15 cellular contexts compared by ENCODE assay signal in the genomic region with DNA sequence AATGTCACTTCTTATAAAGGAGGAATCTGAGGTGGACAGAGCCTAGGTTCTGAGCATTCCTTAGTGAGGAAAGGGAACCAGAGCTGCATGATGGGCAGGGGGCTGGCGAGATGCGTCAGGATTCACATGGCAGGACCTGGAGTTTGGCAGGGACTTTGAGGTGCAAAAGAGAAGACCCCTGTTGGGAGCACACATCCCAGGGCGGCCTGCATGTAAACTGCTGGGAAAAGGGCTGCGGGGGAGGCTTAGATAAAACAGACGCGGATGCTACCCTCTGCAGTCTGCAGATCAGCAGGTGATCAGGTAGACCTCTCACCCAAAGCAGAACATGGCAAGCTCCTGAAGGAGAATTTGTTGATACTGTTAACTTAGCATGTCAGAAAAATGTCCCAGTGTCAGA.
DNase-seq lines count a peak whose midpoint lies in the region; ATAC-seq, FAIRE-seq and TF ChIP-seq lines count a peak whose summit lies in the region.
"Had no signal": no experiment of that assay in that cellular context is flagged by ENCODE, and none has a peak within 500 bp of the region (broad histone marks: within the 10 kb centered on the region; RNA-seq: fewer than 3 reads in every experiment).

No MANE protein-coding gene starts in this region.

- intact Hi-C loops in Panc1 (cut with micrococcal nuclease; ENCODE audit: unreplicated experiment), result no loop called here

- no peak for ATAC-seq in Panc1
- ATAC-seq: HCT116 had no signal

- no peaks in the 10 kb centered on the region for H3K27me3 ChIP-seq in H7 (ENCODE audit: control insufficient read depth, insufficient read depth, low read length)
- H3K27me3 ChIP-seq in Panc1 (ENCODE audit: control insufficient read depth, insufficient read depth, low read length), result no peaks in the 10 kb centered on the region
- H3K27me3 ChIP-seq in H1 (replicated peaks in 1 of 4; ENCODE audit: control insufficient read depth in 3 of 4, extremely low read depth in 1 of 4, insufficient read depth in 3 of 4, low read length in 3 of 4), result no peaks in the 10 kb centered on the region
- H3K27me3 ChIP-seq in neuronal stem cell (ENCODE audit: control insufficient read depth in 3 of 3, insufficient read depth in 3 of 3, low read depth in 1 of 3, low read length in 3 of 3), result no peaks in the 10 kb centered on the region
- H3K27me3 ChIP-seq in trophoblast cell (ENCODE audit: insufficient read depth, low read length), result no peaks in the 10 kb centered on the region

- no peak for TF ChIP-seq EP300 in H1 (IDR thresholded peaks at IDR 0.05; ENCODE audit: borderline replicate concordance in 1 of 2, low read depth in 2 of 2, low read length in 2 of 2)

- H3K23me2 ChIP-seq in H1 (ENCODE audit: low read depth, low read length), result no peaks in the 10 kb centered on the region

- H3K27ac ChIP-seq in Panc1 (ENCODE audit: low read length) (peak overlapping the region; percentile 15; the same call in 1 of the 2 replicates), H1 (ENCODE audit: low read depth, low read length) (no peak overlapping the region), neuronal stem cell (replicated peaks; ENCODE audit: low read length) (no peak overlapping the region), trophoblast cell (ENCODE audit: low read depth, low read length) (no peak overlapping the region)

- 52% methylated on average over 6 of the region's 6 CpGs; no CpG with 5 or more reads in 1 of the 2 experiments for WGBS in H1 (ENCODE audit: extremely low coverage in 1 of 2, insufficient coverage in 1 of 2, insufficient read length in 1 of 2, insufficient replicate concordance in 2 of 2, low coverage in 1 of 2, low lambda C conversion rate in 2 of 2, missing lambda C conversion rate in 1 of 2), 2 experiments
- WGBS in neuronal stem cell (ENCODE audit: extremely low coverage in 2 of 2, insufficient read length in 2 of 2, insufficient replicate concordance in 1 of 2), 2 donors, result no CpG with 5 or more reads among the region's 6 CpGs
- no CpG with 5 or more reads among the region's 6 CpGs for WGBS in trophoblast cell (ENCODE audit: extremely low coverage, insufficient coverage, insufficient read length)

- H2AK5ac ChIP-seq in H1 (ENCODE audit: low read depth, low read length) (no peak overlapping the region), neuronal stem cell (ENCODE audit: low read depth, low read length) (no peak overlapping the region), trophoblast cell (ENCODE audit: low read length) (no peak overlapping the region)

- no peak overlapping the region for H2BK15ac ChIP-seq in H1 (ENCODE audit: low read length)
- no peak overlapping the region for H2BK15ac ChIP-seq in neuronal stem cell (ENCODE audit: low read length)

- H2AFZ ChIP-seq in H1 (ENCODE audit: low read length) (no peak overlapping the region), neuronal stem cell (ENCODE audit: low read length) (no peak overlapping the region), trophoblast cell (ENCODE audit: insufficient read depth, low read length, poor library complexity) (no peak overlapping the region)

- H4K5ac ChIP-seq in H1 (ENCODE audit: insufficient read length, low read depth, low read length), result no peak overlapping the region

- CTCF ChIA-PET in Panc1 (lab: Charles Lee) (no interaction called here), H1 (lab: Charles Lee; ENCODE audit: partially characterized antibody) (interaction anchor here (0.6 to 1.7 kb wide), 6 partner anchors 9 to 248 kb away, joined by 3 to 7 read pairs (median 4); no protein-coding TSS in a partner anchor)

- H3K4me1 ChIP-seq in Panc1 (ENCODE audit: control insufficient read depth, insufficient read depth, low read length) (peaks cover 15% of the 10 kb centered on the region), H1 (replicated peaks in 1 of 4; ENCODE audit: control insufficient read depth in 3 of 4, insufficient read depth in 4 of 4, low read length in 3 of 4) (peaks cover 5 to 16% (median 8%) of the 10 kb centered on the region in 4 experiments), neuronal stem cell (ENCODE audit: control insufficient read depth in 2 of 2, insufficient read depth in 1 of 2, low read depth in 1 of 2, low read length in 2 of 2) (peaks cover 13 to 21% of the 10 kb centered on the region in 2 donors), trophoblast cell (ENCODE audit: control insufficient read depth in 1 of 2, insufficient read depth in 2 of 2, low read length in 2 of 2) (peaks cover 0 to 3% of the 10 kb centered on the region in 2 experiments)

- H4K8ac ChIP-seq in H1 (ENCODE audit: extremely low read depth, insufficient read depth, low read length), result no peak overlapping the region
- no peak overlapping the region for H4K8ac ChIP-seq in neuronal stem cell (ENCODE audit: low read depth, low read length)
- H4K8ac ChIP-seq in trophoblast cell (ENCODE audit: low read depth, low read length), result no peak overlapping the region

- no peaks in the 10 kb centered on the region for H3K36me3 ChIP-seq in H7 (replicated peaks; ENCODE audit: control insufficient read depth, insufficient read depth, low read length)
- no peaks in the 10 kb centered on the region for H3K36me3 ChIP-seq in Panc1 (ENCODE audit: control insufficient read depth, insufficient read depth, low read length)
- H3K36me3 ChIP-seq in H1 (ENCODE audit: control insufficient read depth in 2 of 4, insufficient read depth in 4 of 4, low read length in 3 of 4), result no peaks in the 10 kb centered on the region
- no peaks in the 10 kb centered on the region for H3K36me3 ChIP-seq in neuronal stem cell (replicated peaks in 1 of 2; ENCODE audit: control insufficient read depth in 2 of 2, insufficient read depth in 2 of 2, low read length in 2 of 2)
- no peaks in the 10 kb centered on the region for H3K36me3 ChIP-seq in trophoblast cell (ENCODE audit: control insufficient read depth in 1 of 2, insufficient read depth in 2 of 2, low read length in 2 of 2)

- TF ChIP-seq CTCF in Panc1 (IDR thresholded peaks at IDR 0.05) (no peak), H1 (IDR thresholded peaks at IDR 0.05; ENCODE audit: control extremely low read depth in 1 of 3, insufficient read depth in 1 of 3, low read depth in 1 of 3, low read length in 3 of 3) (no peak)

- H2BK12ac ChIP-seq in H1 (ENCODE audit: low read depth, low read length) (no peak overlapping the region), neuronal stem cell (ENCODE audit: low read length) (no peak overlapping the region), trophoblast cell (ENCODE audit: low read length) (no peak overlapping the region)

- TF ChIP-seq POLR2A in H1 (IDR thresholded peaks at IDR 0.05; ENCODE audit: control extremely low read depth in 1 of 2, low read depth in 2 of 2, low read length in 2 of 2), result no peak
- no peak for TF ChIP-seq POLR2A in H54 (IDR thresholded peaks at IDR 0.05; ENCODE audit: low read depth, low read length)

- no peaks in the 10 kb centered on the region for H4K20me1 ChIP-seq in H1 (replicated peaks in 1 of 2; ENCODE audit: control insufficient read depth in 1 of 2, insufficient read depth in 2 of 2, low read length in 2 of 2)

- POLR2A ChIA-PET in Panc1 (lab: Charles Lee), result interaction anchor here (0.6 kb wide), 1 partner anchor 10 kb away, joined by 3 read pairs; no protein-coding TSS in a partner anchor
- POLR2A ChIA-PET in H1 (lab: Charles Lee; ENCODE audit: partially characterized antibody), result interaction anchor here (0.6 kb wide), 1 partner anchor 85 kb away, joined by 3 read pairs; no protein-coding TSS in a partner anchor

- H2BK120ac ChIP-seq in H1 (replicated peaks; ENCODE audit: low read depth, low read length) (no peak overlapping the region), neuronal stem cell (ENCODE audit: low read depth, low read length) (no peak overlapping the region), trophoblast cell (ENCODE audit: insufficient read depth, low read length, poor library complexity) (no peak overlapping the region)

- no peak overlapping the region for H4K91ac ChIP-seq in H1 (replicated peaks; ENCODE audit: insufficient read length, low read length)
- H4K91ac ChIP-seq in neuronal stem cell (ENCODE audit: low read depth, low read length, poor library complexity), result no peak overlapping the region
- no peak overlapping the region for H4K91ac ChIP-seq in trophoblast cell (ENCODE audit: low read depth, low read length)

- BruUV-seq in Panc1 (replicated peaks; lab: Mats Ljungman, UMichigan), result no TSS peak

- no peak overlapping the region for H2BK20ac ChIP-seq in H1 (ENCODE audit: low read length)

- no peak for FAIRE-seq in H1 (lab: Jason Lieb, UNC)
- FAIRE-seq in H54 (lab: Jason Lieb, UNC), result no peak
- FAIRE-seq: A204.1, GM12892 had no signal

- no peak overlapping the region for H3K14ac ChIP-seq in H1 (ENCODE audit: insufficient read length)
- no peak overlapping the region for H3K14ac ChIP-seq in neuronal stem cell (ENCODE audit: low read length)
- H3K14ac ChIP-seq in trophoblast cell (ENCODE audit: low read length), result no peak overlapping the region

- H3K9me3 ChIP-seq in Panc1 (ENCODE audit: control insufficient read depth, insufficient read depth, low read depth, low read length) (no peaks in the 10 kb centered on the region), H1 (ENCODE audit: insufficient read depth in 2 of 2, low read depth in 1 of 2, low read length in 1 of 2) (no peaks in the 10 kb centered on the region), neuronal stem cell (replicated peaks in 1 of 2; ENCODE audit: control insufficient read depth in 2 of 2, insufficient read depth in 1 of 2, low read depth in 1 of 2, low read length in 2 of 2) (no peaks in the 10 kb centered on the region), trophoblast cell (ENCODE audit: insufficient read depth, low read depth, low read length) (no peaks in the 10 kb centered on the region)

- no peak overlapping the region for H3K4me3 ChIP-seq in H7 (ENCODE audit: insufficient read depth, low read depth, low read length)
- no peak overlapping the region for H3K4me3 ChIP-seq in Panc1 (ENCODE audit: low read depth in 2 of 2, low read length in 2 of 2)
- H3K4me3 ChIP-seq in H1 (ENCODE audit: extremely low read depth in 1 of 4, insufficient read depth in 2 of 4, low read depth in 3 of 4, low read length in 4 of 4), result no peak overlapping the region
- peak overlapping the region in 1 of 2 donors; percentile 29 for H3K4me3 ChIP-seq in neuronal stem cell (ENCODE audit: low read length in 2 of 2)
- no peak overlapping the region for H3K4me3 ChIP-seq in trophoblast cell (ENCODE audit: low read depth, low read length)

- H4K12ac ChIP-seq in trophoblast cell (ENCODE audit: low read depth, low read length), result no peak overlapping the region

- DNase-seq in H7, result peak; percentile 33
- DNase-seq in Panc1 (ENCODE audit: low read depth, low spot score), result no peak
- no peak for DNase-seq in H1 (ENCODE audit: low read depth in 1 of 2, low spot score in 2 of 2)
- DNase-seq in neuronal stem cell (ENCODE audit: low spot score), result no peak
- no peak for DNase-seq in H54 (ENCODE audit: insufficient read length, low spot score)
- DNase-seq in SHP77 (lab: John Stamatoyannopoulos, UW), result no peak
- no peak for DNase-seq in trophoblast cell
- DNase-seq: C1 segment of cervical spinal cord; CD4-positive, alpha-beta memory T cell; DND-41; GDM1; GOT3 had no signal

- H3K4me2 ChIP-seq in H1 (ENCODE audit: insufficient read depth in 1 of 2, low read depth in 2 of 2, low read length in 2 of 2) (0 out of 4 replicates have a peak overlapping the region, but pooled peaks have one; percentile 16 to 17), neuronal stem cell (ENCODE audit: insufficient read depth, low read length, poor library complexity, severe bottlenecking) (no peak overlapping the region), trophoblast cell (ENCODE audit: low read length) (no peak overlapping the region)

- H3K4ac ChIP-seq in H1 (replicated peaks; ENCODE audit: insufficient read length, low read depth, low read length) (no peak overlapping the region), neuronal stem cell (ENCODE audit: low read length) (no peak overlapping the region), trophoblast cell (ENCODE audit: low read depth, low read length) (no peak overlapping the region)

- no peak overlapping the region for H3K9ac ChIP-seq in H1 (replicated peaks in 1 of 4; ENCODE audit: extremely low read depth in 1 of 4, low read depth in 3 of 4, low read length in 3 of 4)
- H3K9ac ChIP-seq in neuronal stem cell (ENCODE audit: low read depth, low read length, poor library complexity), result no peak overlapping the region
- H3K9ac ChIP-seq in trophoblast cell (ENCODE audit: low read length), result no peak overlapping the region

- H3K79me1 ChIP-seq in H1 (ENCODE audit: low read depth, low read length), result no peaks in the 10 kb centered on the region
- H3K79me1 ChIP-seq in neuronal stem cell (ENCODE audit: low read depth, low read length), result no peaks in the 10 kb centered on the region
- no peaks in the 10 kb centered on the region for H3K79me1 ChIP-seq in trophoblast cell (ENCODE audit: low read length)

- TF ChIP-seq RAD21 in H1 (IDR thresholded peaks at IDR 0.05 in 1 of 2, conservative IDR thresholded peaks at IDR 0.05 in 1 of 2; ENCODE audit: low read depth in 2 of 2, low read length in 2 of 2), result no peak

- H3K18ac ChIP-seq in H1 (ENCODE audit: extremely low read depth, low read length) (no peak overlapping the region), neuronal stem cell (ENCODE audit: low read length) (peak overlapping the region; percentile 46), trophoblast cell (ENCODE audit: low read length) (no peak overlapping the region)

- no peak overlapping the region for H2BK5ac ChIP-seq in H1 (ENCODE audit: low read depth, low read length)
- no peak overlapping the region for H2BK5ac ChIP-seq in neuronal stem cell (ENCODE audit: low read length)
- H2BK5ac ChIP-seq in trophoblast cell (ENCODE audit: low read depth, low read length, poor library complexity), result no peak overlapping the region

- H3K56ac ChIP-seq in H1 (replicated peaks; ENCODE audit: insufficient read length, low read depth, low read length), result no peak overlapping the region

- no peak overlapping the region for H3K23ac ChIP-seq in H1 (ENCODE audit: insufficient read length)
- no peak overlapping the region for H3K23ac ChIP-seq in neuronal stem cell (ENCODE audit: low read depth, low read length, poor library complexity)
- H3K23ac ChIP-seq in trophoblast cell (ENCODE audit: low read length), result no peak overlapping the region

- H3K79me2 ChIP-seq in H1 (ENCODE audit: control insufficient read depth in 1 of 2, insufficient read depth in 2 of 2, low read length in 2 of 2) (no peaks in the 10 kb centered on the region), trophoblast cell (ENCODE audit: control insufficient read depth, insufficient read depth, low read length, poor library complexity) (no peaks in the 10 kb centered on the region)

- in situ Hi-C loops in Panc1 (cut with HindIII; ENCODE audit: low pct_unique_long_range_greater_than_20kb, low sequenced_read_pairs), result no loop called here

Comparison
In these comparisons a context has a peak if more than half of its experiments do, and no peak if none do; other contexts are left out.
1. H3K4me2 ChIP-seq: peak in H1 (2 of 2); none in neuronal stem cell (single experiment) and trophoblast cell (single experiment).